ENCODE assay signal across 9 cellular contexts in the genomic region with DNA sequence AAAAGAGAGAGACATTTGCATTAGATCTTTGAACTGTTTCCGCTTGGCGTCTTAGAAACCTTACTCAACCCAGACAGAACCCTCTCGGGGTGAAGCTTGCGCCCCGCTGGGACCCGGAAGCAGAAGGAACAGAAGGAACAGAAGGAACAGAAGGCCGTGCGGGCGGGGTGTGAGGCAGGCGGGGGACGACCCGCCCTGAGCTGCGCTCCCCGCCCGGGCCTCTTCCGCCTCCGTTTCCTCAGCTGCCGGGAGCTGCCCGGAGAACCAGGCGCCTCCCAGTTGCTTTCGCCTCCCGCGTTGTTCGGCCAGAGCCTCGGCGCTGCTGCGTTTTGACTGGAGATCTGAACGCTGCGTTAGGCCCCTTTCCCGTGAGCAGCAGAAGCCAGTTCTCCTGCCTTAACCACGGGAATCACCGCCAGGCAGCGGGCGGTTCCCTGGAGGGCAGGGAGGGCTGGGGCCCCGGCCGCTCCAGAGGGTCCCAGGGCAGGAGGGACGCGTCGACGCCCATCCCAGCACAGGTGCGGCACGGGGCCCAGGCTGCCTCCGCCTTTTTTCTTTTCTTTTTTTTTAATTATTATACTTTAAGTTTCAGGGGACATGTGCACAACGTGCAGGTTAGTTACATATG. TPM values are rescaled to one million over a fixed set of nuclear protein-coding genes. Genes with fewer than 3 reads are reported as not detected.
DNase-seq lines count a peak whose midpoint lies in the region; ATAC-seq and TF ChIP-seq lines count a peak whose summit lies in the region.
"Had no signal": no experiment of that assay in that cellular context is flagged by ENCODE, and none has a peak within 500 bp of the region (broad histone marks: within the 10 kb centered on the region; RNA-seq: fewer than 3 reads in every experiment).

No MANE protein-coding gene starts in this region.

- no peak for TF ChIP-seq CTCF in GM06990 (IDR thresholded peaks at IDR 0.05; ENCODE audit: insufficient read depth, low read length, poor library complexity, severe bottlenecking)

- no peak overlapping the region for H3K18ac ChIP-seq in mesenchymal stem cell (ENCODE audit: low read depth in 1 of 2, low read length in 2 of 2)

- H3K4me3 ChIP-seq in GM06990 (replicated peaks; ENCODE audit: low read depth, low read length) (peak overlapping the region; percentile 57), mesenchymal stem cell (ENCODE audit: insufficient read depth in 1 of 2, low read depth in 1 of 2, low read length in 2 of 2) (peak overlapping the region in 1 of 2 experiments; percentile 65)

- DNase-seq in GM06990 (ENCODE audit: extremely low read depth, insufficient read length) (no peak), mesenchymal stem cell (no peak), medulla oblongata (ENCODE audit: extremely low spot score) (no peak), Ammon's horn (ENCODE audit: low spot score) (no peak)
- no peak for DNase-seq in stimulated activated CD4-positive, alpha-beta T cell treated with anti-CD3 and anti-CD28 coated beads, Interleukin-12 subunit alpha, Interleukin-12 subunit beta, amount 100 ng/mL, for 4 hours

- peaks cover 3% of the 10 kb centered on the region for H3K4me1 Mint-ChIP-seq in activated T-helper 17 cell treated with anti-CD3 and anti-CD28 coated beads, Interleukin-2, amount 50 U/mL, for 72 hours

- peak overlapping the region; percentile 45 for H3K9ac ChIP-seq in mesenchymal stem cell (ENCODE audit: low read length)

- H3K9me3 ChIP-seq in mesenchymal stem cell (ENCODE audit: control insufficient read depth, low read length): no peaks in the 10 kb centered on the region

- WGBS in mesenchymal stem cell: 94% methylated on average over 37 of the region's 44 CpGs

- no peak overlapping the region for H2AFZ ChIP-seq in mesenchymal stem cell (ENCODE audit: low read depth, low read length)

- H3K27me3 Mint-ChIP-seq in activated T-helper 17 cell treated with anti-CD3 and anti-CD28 coated beads, Interleukin-2, amount 50 U/mL, for 72 hours: no peaks in the 10 kb centered on the region

- H3K4me2 ChIP-seq in mesenchymal stem cell (ENCODE audit: low read length, poor library complexity, severe bottlenecking): no peak overlapping the region

- H3K14ac ChIP-seq in mesenchymal stem cell (ENCODE audit: low read length in 2 of 2): no peak overlapping the region

- no peak overlapping the region for H2BK5ac ChIP-seq in mesenchymal stem cell (ENCODE audit: low read depth, low read length, poor library complexity, severe bottlenecking)

- no peaks in the 10 kb centered on the region for H3K36me3 ChIP-seq in GM06990 (ENCODE audit: control insufficient read depth, insufficient read depth, low read length)
- H3K36me3 ChIP-seq in mesenchymal stem cell (ENCODE audit: control insufficient read depth in 1 of 2, insufficient read depth in 2 of 2, low read depth in 1 of 2, low read length in 2 of 2): no peaks in the 10 kb centered on the region

- no peak overlapping the region for H2BK12ac ChIP-seq in mesenchymal stem cell (ENCODE audit: low read length in 2 of 2)

- no peak overlapping the region for H2BK15ac ChIP-seq in mesenchymal stem cell (ENCODE audit: low read depth, poor library complexity, severe bottlenecking)

- peak overlapping the region; percentile 70 for H3K4me3 Mint-ChIP-seq in activated T-helper 17 cell treated with anti-CD3 and anti-CD28 coated beads, Interleukin-2, amount 50 U/mL, for 72 hours

- H3K36me3 Mint-ChIP-seq in activated T-helper 17 cell treated with anti-CD3 and anti-CD28 coated beads, Interleukin-2, amount 50 U/mL, for 72 hours (ENCODE audit: low read depth): peaks cover 5% of the 10 kb centered on the region

- H4K91ac ChIP-seq in mesenchymal stem cell (ENCODE audit: low read length): no peak overlapping the region

- no peaks in the 10 kb centered on the region for H3K79me1 ChIP-seq in mesenchymal stem cell (replicated peaks; ENCODE audit: low read length, poor library complexity, severe bottlenecking)

- H3K4me1 ChIP-seq in mesenchymal stem cell (ENCODE audit: control insufficient read depth, insufficient read depth, low read depth, low read length): peaks cover 2% of the 10 kb centered on the region

- H3K23ac ChIP-seq in mesenchymal stem cell (ENCODE audit: low read length in 2 of 2): no peak overlapping the region

- no peak overlapping the region for H2BK120ac ChIP-seq in mesenchymal stem cell (ENCODE audit: low read depth, low read length)

- no peak overlapping the region for H4K8ac ChIP-seq in mesenchymal stem cell (ENCODE audit: low read length)

- H3K27me3 ChIP-seq in GM06990 (replicated peaks; ENCODE audit: control insufficient read depth, insufficient read depth, low read length) (no peaks in the 10 kb centered on the region), mesenchymal stem cell (ENCODE audit: control insufficient read depth in 1 of 2, insufficient read depth in 1 of 2, low read length in 2 of 2) (peaks cover 0 to 4% of the 10 kb centered on the region in 2 experiments)

- H3K27ac Mint-ChIP-seq in activated T-helper 17 cell treated with anti-CD3 and anti-CD28 coated beads, Interleukin-2, amount 50 U/mL, for 72 hours: peak overlapping the region; percentile 65

- no peak overlapping the region for H2AK5ac ChIP-seq in mesenchymal stem cell (ENCODE audit: low read length, severe bottlenecking)

- no peak overlapping the region for H3K4ac ChIP-seq in mesenchymal stem cell (ENCODE audit: low read depth in 1 of 2, low read length in 2 of 2)

- ATAC-seq in HG03045 (IDR thresholded peaks at IDR 0.05; ENCODE audit: unreplicated experiment) (peak; percentile 70), GM21528 (IDR thresholded peaks at IDR 0.05; ENCODE audit: low FRiP score, unreplicated experiment) (no peak)
- peak; percentile 97 for ATAC-seq in activated T-helper 17 cell treated with anti-CD3 and anti-CD28 coated beads, Interleukin-2, amount 50 U/mL, for 72 hours (replicated peaks)

- peaks cover 9% of the 10 kb centered on the region for H3K9me3 Mint-ChIP-seq in activated T-helper 17 cell treated with anti-CD3 and anti-CD28 coated beads, Interleukin-2, amount 50 U/mL, for 72 hours

- H3K27ac ChIP-seq in mesenchymal stem cell (ENCODE audit: low read length, poor library complexity, severe bottlenecking): no peak overlapping the region
- H3K27ac ChIP-seq: epithelial cell of prostate had no signal

RNA-seq across cellular contexts. Expression of a gene that starts 19.3 kb away (rescaled TPM):
- total RNA-seq in activated T-helper 17 cell treated with anti-CD3 and anti-CD28 coated beads, Interleukin-2, amount 50 U/mL, for 72 hours: under 1 TPM in 1 of 2 donors, not detected in 1; 0.32 TPM
- polyA plus RNA-seq in mesenchymal stem cell (2013, experiment 1 of 2): 2.3 TPM
- polyA plus RNA-seq in mesenchymal stem cell (2013, experiment 2 of 2): 2.7 TPM
